Comparison of ENCODE assay signal across 33 cellular contexts in genomic region chr2:26161926-26162325, GRCh38.
"Had no signal": no experiment of that assay in that cellular context is flagged by ENCODE, and none has a peak within 500 bp of the region (broad histone marks: within the 10 kb centered on the region; RNA-seq: fewer than 3 reads in every experiment).

No MANE protein-coding gene starts in this region.

- H3K27ac ChIP-seq: ascending aorta, body of pancreas, Peyer's patch, RWPE1, SJCRH30, VCaP had no signal

- ATAC-seq: activated CD4-positive, alpha-beta T cell treated with anti-CD3 and anti-CD28 coated beads for 36 hours; activated CD8-positive, alpha-beta memory T cell treated with anti-CD3 and anti-CD28 coated beads, Interleukin-2, amount 10 ng/mL, durations not matched to agents 7 days and 5 days; activated CD8-positive, alpha-beta T cell treated with anti-CD3 and anti-CD28 coated beads, Interleukin-2, amount 10 ng/mL, durations not matched to agents 7 days and 5 days; activated naive CD4-positive, alpha-beta T cell treated with anti-CD3 and anti-CD28 coated beads, Interleukin-2, amount 50 U/mL, for 72 hours; activated naive CD8-positive, alpha-beta T cell treated with anti-CD3 and anti-CD28 coated beads, Interleukin-2, amount 50 U/mL, for 24 hours; activated T-cell treated with anti-CD3 and anti-CD28 coated beads, Interleukin-2, amount 50 U/mL, for 4 hours; body of pancreas had no signal

- H3K9me3 ChIP-seq: ascending aorta, body of pancreas, Peyer's patch, SK-N-SH had no signal

- H3K4me1 ChIP-seq: ascending aorta, body of pancreas, Peyer's patch, SJCRH30 had no signal

- H3K4me3 ChIP-seq: ascending aorta, body of pancreas, Peyer's patch, SJCRH30 had no signal

- H3K36me3 ChIP-seq: ascending aorta, Peyer's patch, SJCRH30 had no signal

- DNase-seq: activated CD4-positive, alpha-beta T cell treated with anti-CD3 and anti-CD28 coated beads for 36 hours; activated CD4-positive, alpha-beta T cell treated with anti-CD3 and anti-CD28 coated beads, Interleukin-2, amount 50 U/mL, for 1 hour; activated CD8-positive, alpha-beta T cell treated with anti-CD3 and anti-CD28 coated beads, Interleukin-2, amount 10 ng/mL, durations not matched to agents 7 days and 5 days; activated effector memory CD4-positive, alpha-beta T cell treated with anti-CD3 and anti-CD28 coated beads, Interleukin-2, amount 50 U/mL, for 16 hours; activated naive CD4-positive, alpha-beta T cell treated with Interleukin-2 at 50 U/mL for 16 hours; activated naive CD8-positive, alpha-beta T cell treated with anti-CD3 and anti-CD28 coated beads, Interleukin-2, amount 50 U/mL, for 24 hours; activated T-cell treated with anti-CD3 and anti-CD28 coated beads, Interleukin-2, amount 50 U/mL, for 4 hours; amniotic stem cell; body of pancreas; central memory CD4-positive, alpha-beta T cell; IMR-90; Kasumi-1; KBM-7; NCI-H1092; NCI-H1417 treated with DMSO at 0.1 percent for 48 hours; NCI-H187 treated with DMSO at 0.1 percent for 48 hours; NCI-H2081 treated with DMSO at 0.1 percent for 48 hours; NCI-H2227 treated with DMSO at 0.1 percent for 48 hours; NCI-H446 treated with DMSO at 0.1 percent for 48 hours; NCI-H524 treated with DMSO at 0.1 percent for 48 hours; NCI-H748 treated with DMSO at 0.1 percent for 48 hours; NK-92 treated with Interleukin-12 subunit alpha and Interleukin-12 subunit beta, amount 100 ng/mL, for 24 hours; OCI-M1; Right ventricle myocardium superior; SJCRH30; SK-N-SH; T-helper 1 cell had no signal

- H3K27me3 ChIP-seq: ascending aorta, body of pancreas, Peyer's patch, SJCRH30 had no signal
